7 cellular contexts compared by ENCODE assay signal in genomic region chr5:131386779-131387178, GRCh38.
A peak's percentile ranks its signal among the peaks of the same experiment; 100 is the strongest.
DNase-seq lines count a peak whose midpoint lies in the region; ATAC-seq lines count a peak whose summit lies in the region.

No MANE protein-coding gene starts in this region.

- peak overlapping the region in 1 of 10 donors; percentile 13 for H3K4me3 Mint-ChIP-seq in naive thymus-derived CD4-positive, alpha-beta T cell

- POLR2A ChIA-PET in naive thymus-derived CD4-positive, alpha-beta T cell (lab: Charles Lee): interaction anchor here (1.0 to 2.5 kb wide), 4 partner anchors 13 to 178 kb away, joined by 3 to 11 read pairs (median 4); partner anchors contain the start of gene CDC42SE2

- CTCF ChIA-PET in naive thymus-derived CD4-positive, alpha-beta T cell (lab: Charles Lee): no interaction called here

- peaks cover 8 to 38% (median 28%) of the 10 kb centered on the region in 5 donors for H3K36me3 Mint-ChIP-seq in naive thymus-derived CD4-positive, alpha-beta T cell

- no peaks in the 10 kb centered on the region for H3K9me3 ChIP-seq in naive thymus-derived CD4-positive, alpha-beta T cell (ENCODE audit: control insufficient read depth in 2 of 3, low read length in 3 of 3)

- H3K27me3 Mint-ChIP-seq in naive thymus-derived CD4-positive, alpha-beta T cell: no peaks in the 10 kb centered on the region

- peak overlapping the region; percentile 46 to 97 (median 81) for H3K27ac Mint-ChIP-seq in naive thymus-derived CD4-positive, alpha-beta T cell

- no peaks in the 10 kb centered on the region for H3K9me3 Mint-ChIP-seq in naive thymus-derived CD4-positive, alpha-beta T cell

- no peak for ATAC-seq in naive thymus-derived CD4-positive, alpha-beta T cell
- no peak for ATAC-seq in HG02763 (IDR thresholded peaks at IDR 0.05; ENCODE audit: unreplicated experiment)

- intact Hi-C loops in naive thymus-derived CD4-positive, alpha-beta T cell (cut with micrococcal nuclease): no loop called here

- peaks cover 13 to 46% (median 18%) of the 10 kb centered on the region in 3 experiments for H3K36me3 ChIP-seq in naive thymus-derived CD4-positive, alpha-beta T cell (ENCODE audit: control insufficient read depth in 2 of 3, insufficient read depth in 3 of 3, low read length in 3 of 3)

- H3K4me1 ChIP-seq in naive thymus-derived CD4-positive, alpha-beta T cell (ENCODE audit: control insufficient read depth in 2 of 2, insufficient read depth in 2 of 2, low read length in 2 of 2): peaks cover 45 to 54% of the 10 kb centered on the region in 2 donors

- H3K27ac ChIP-seq in caudate nucleus (ENCODE audit: low read depth, low read length): peak overlapping the region; percentile 1
- H3K27ac ChIP-seq in naive thymus-derived CD4-positive, alpha-beta T cell (ENCODE audit: low read depth, low read length): peak overlapping the region; percentile 55

- no peak overlapping the region for H3K4me3 ChIP-seq in naive thymus-derived CD4-positive, alpha-beta T cell (ENCODE audit: low read length)

- DNase-seq in DMS53 treated with DMSO at 0.1 percent for 48 hours (lab: John Stamatoyannopoulos, UW; ENCODE audit: unreplicated experiment) (peak; percentile 93), NCI-H146 treated with DMSO at 0.1 percent for 48 hours (lab: John Stamatoyannopoulos, UW; ENCODE audit: unreplicated experiment) (peak; percentile 12), caudate nucleus (lab: John Stamatoyannopoulos, UW) (no peak), NCI-H446 (lab: John Stamatoyannopoulos, UW) (no peak), T-helper 2 cell (no peak)
- no peak for DNase-seq in naive thymus-derived CD4-positive, alpha-beta T cell

- peaks cover 31 to 90% (median 78%) of the 10 kb centered on the region in 7 donors for H3K4me1 Mint-ChIP-seq in naive thymus-derived CD4-positive, alpha-beta T cell

- H3K27me3 ChIP-seq in naive thymus-derived CD4-positive, alpha-beta T cell (ENCODE audit: control insufficient read depth in 2 of 2, insufficient read depth in 2 of 2, low read length in 2 of 2): no peaks in the 10 kb centered on the region

Comparison
In these comparisons a context has a peak if more than half of its experiments do, and no peak if none do; other contexts are left out.
1. DNase-seq: peak in DMS53 treated with DMSO at 0.1 percent for 48 hours (single experiment) and NCI-H146 treated with DMSO at 0.1 percent for 48 hours (single experiment); none in caudate nucleus (0 of 61), naive thymus-derived CD4-positive, alpha-beta T cell (0 of 9), NCI-H446 (0 of 2) and T-helper 2 cell (0 of 5).